In genomic region chr2:240917684-240918257, GRCh38 we compare ENCODE assay signal across 1 cellular context.
TF ChIP-seq lines count a peak whose summit lies in the region.

No MANE protein-coding gene starts in this region.

TF ChIP-seq in HepG2, 621 proteins besides CTCF, POLR2A, EP300 and RAD21:
- TF ChIP-seq PLRG1 (conservative IDR thresholded peaks at IDR 0.05) (no peak), ZFY (CRISPR knock-in tag; IDR thresholded peaks at IDR 0.05) (no peak), ZMYM4 (CRISPR knock-in tag; IDR thresholded peaks at IDR 0.05) (no peak), CHD4 (IDR thresholded peaks at IDR 0.05; ENCODE audit: borderline replicate concordance, low read length) (no peak), HNRNPL (IDR thresholded peaks at IDR 0.05; ENCODE audit: low read depth, low read length) (no peak), ZNF326 (CRISPR knock-in tag; IDR thresholded peaks at IDR 0.05; ENCODE audit: borderline replicate concordance) (no peak), SP5 (CRISPR knock-in tag; IDR thresholded peaks at IDR 0.05; ENCODE audit: borderline replicate concordance, low read depth) (no peak), SNAI1 (CRISPR knock-in tag; IDR thresholded peaks at IDR 0.05; ENCODE audit: borderline replicate concordance) (no peak), ZNF563 (CRISPR knock-in tag; IDR thresholded peaks at IDR 0.05) (no peak), ISX (CRISPR knock-in tag; conservative IDR thresholded peaks at IDR 0.05) (no peak), MTA3 (CRISPR knock-in tag; IDR thresholded peaks at IDR 0.05) (no peak), RELA (CRISPR knock-in tag; IDR thresholded peaks at IDR 0.05) (no peak), ZMYM2 (CRISPR knock-in tag; IDR thresholded peaks at IDR 0.05) (no peak)
- TF ChIP-seq, protein P1, sequence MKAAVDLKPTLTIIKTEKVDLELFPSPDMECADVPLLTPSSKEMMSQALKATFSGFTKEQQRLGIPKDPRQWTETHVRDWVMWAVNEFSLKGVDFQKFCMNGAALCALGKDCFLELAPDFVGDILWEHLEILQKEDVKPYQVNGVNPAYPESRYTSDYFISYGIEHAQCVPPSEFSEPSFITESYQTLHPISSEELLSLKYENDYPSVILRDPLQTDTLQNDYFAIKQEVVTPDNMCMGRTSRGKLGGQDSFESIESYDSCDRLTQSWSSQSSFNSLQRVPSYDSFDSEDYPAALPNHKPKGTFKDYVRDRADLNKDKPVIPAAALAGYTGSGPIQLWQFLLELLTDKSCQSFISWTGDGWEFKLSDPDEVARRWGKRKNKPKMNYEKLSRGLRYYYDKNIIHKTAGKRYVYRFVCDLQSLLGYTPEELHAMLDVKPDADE (CRISPR knock-in tag; IDR thresholded peaks at IDR 0.05), result no peak
- TF ChIP-seq, protein P2, sequence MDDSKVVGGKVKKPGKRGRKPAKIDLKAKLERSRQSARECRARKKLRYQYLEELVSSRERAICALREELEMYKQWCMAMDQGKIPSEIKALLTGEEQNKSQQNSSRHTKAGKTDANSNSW (CRISPR knock-in tag; IDR thresholded peaks at IDR 0.05; ENCODE audit: borderline replicate concordance), result no peak
